In the genomic region with DNA sequence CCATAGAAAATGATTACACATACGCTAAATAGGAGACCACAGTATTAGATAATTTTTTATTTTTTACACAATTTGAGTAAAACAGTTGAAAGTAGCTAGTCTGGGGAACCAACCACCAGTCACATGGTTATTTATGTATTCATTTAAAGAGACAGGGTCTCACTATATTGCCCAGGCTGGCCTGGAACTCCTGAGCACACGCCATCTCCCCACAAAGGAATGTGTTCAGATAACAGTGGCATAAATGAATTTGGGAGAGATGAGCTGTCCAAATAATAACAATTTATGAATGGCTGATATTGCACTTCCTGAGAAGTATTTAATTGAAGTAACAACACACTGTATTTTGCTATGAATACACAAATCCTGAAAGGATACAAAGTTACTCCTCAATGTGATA, we compare ENCODE assay signal across 21 cellular contexts.
"Had no signal": no experiment of that assay in that cellular context is flagged by ENCODE, and none has a peak within 500 bp of the region (broad histone marks: within the 10 kb centered on the region; RNA-seq: fewer than 3 reads in every experiment).

No MANE protein-coding gene starts in this region.

- H3K9me3 ChIP-seq: esophagus squamous epithelium, lower lobe of right lung, sigmoid colon, spleen, testis had no signal

- H3K4me3 ChIP-seq: esophagus squamous epithelium, lower lobe of right lung, sigmoid colon, spleen, testis had no signal

- H3K27ac ChIP-seq: esophagus squamous epithelium, lower lobe of right lung, sigmoid colon, spleen, testis had no signal

- H3K27ac Mint-ChIP-seq: activated B cell treated with CpG ODN at 0.5 μM for 24 hours, endodermal cell, type B pancreatic cell had no signal

- H3K27me3 ChIP-seq: esophagus squamous epithelium, sigmoid colon, spleen, testis had no signal

- DNase-seq: activated B cell treated with CpG ODN at 0.5 μM for 24 hours; activated CD4-positive, alpha-beta T cell treated with anti-CD3 and anti-CD28 coated beads for 48 hours; amygdala; cerebellar nuclear complex; cortex of kidney; endodermal cell; esophagus squamous epithelium; kidney; lower lobe of right lung; mesendoderm; posterior cingulate gyrus; sigmoid colon; spleen; stimulated activated CD4-positive, alpha-beta T cell treated with anti-CD3 and anti-CD28 coated beads, Interleukin-4, amount 100 ng/mL, for 1 hour; stimulated activated naive CD4-positive, alpha-beta T cell; T1000; testis had no signal

- H3K27me3 Mint-ChIP-seq: activated B cell treated with CpG ODN at 0.5 μM for 24 hours; activated naive CD8-positive, alpha-beta T cell treated with anti-CD3 and anti-CD28 coated beads for 36 hours; naive thymus-derived CD4-positive, alpha-beta T cell; type B pancreatic cell had no signal

- H3K4me1 Mint-ChIP-seq: activated B cell treated with CpG ODN at 0.5 μM for 24 hours, endodermal cell had no signal

- H3K4me3 Mint-ChIP-seq: activated B cell treated with CpG ODN at 0.5 μM for 24 hours; activated naive CD8-positive, alpha-beta T cell treated with anti-CD3 and anti-CD28 coated beads for 36 hours; endodermal cell; neural crest cell; type B pancreatic cell had no signal

- H3K9me3 Mint-ChIP-seq: activated B cell treated with CpG ODN at 0.5 μM for 24 hours; activated naive CD8-positive, alpha-beta T cell treated with anti-CD3 and anti-CD28 coated beads for 36 hours; endodermal cell; naive thymus-derived CD4-positive, alpha-beta T cell; neural crest cell; type B pancreatic cell had no signal

- ATAC-seq: lower lobe of right lung had no signal

- H3K4me1 ChIP-seq: esophagus squamous epithelium, lower lobe of right lung, spleen, testis had no signal
